In the genomic region with DNA sequence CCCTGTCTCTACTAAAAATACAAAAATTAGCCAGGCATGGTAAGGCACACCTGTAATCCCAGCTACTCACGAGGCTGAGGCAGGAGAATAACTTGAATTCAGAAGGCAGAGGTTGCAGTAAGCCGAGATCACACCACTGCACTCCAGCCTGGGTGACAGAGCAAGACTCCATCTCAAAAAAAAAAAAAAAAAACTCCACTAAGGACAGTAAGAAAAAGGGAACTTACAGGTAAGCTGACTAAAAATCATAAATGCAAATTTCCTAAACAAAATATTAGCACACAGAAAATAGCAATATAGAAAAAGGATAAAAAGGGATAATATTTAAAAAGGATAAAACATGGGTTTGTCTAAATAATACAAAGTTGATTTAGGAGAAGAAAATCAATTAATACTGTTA, we compare ENCODE assay signal across 22 cellular contexts.
"Had no signal": no experiment of that assay in that cellular context is flagged by ENCODE, and none has a peak within 500 bp of the region (broad histone marks: within the 10 kb centered on the region; RNA-seq: fewer than 3 reads in every experiment).

No MANE protein-coding gene starts in this region.

- DNase-seq: IMR-90, Karpas-422, KG1, MG63, NCI-H1092, NCI-H1105 treated with DMSO at 0.1 percent for 48 hours, NCI-H1417 treated with DMSO at 0.1 percent for 48 hours, NCI-H146, NCI-H1694 treated with DMSO at 0.1 percent for 48 hours, NCI-H1930, NCI-H2081, NCI-H2107, NCI-H2227 treated with DMSO at 0.1 percent for 48 hours, NCI-H510A, NCI-H524 treated with DMSO at 0.1 percent for 48 hours, NCI-H69, NCI-H774, PC-3, SHP77, SK-N-SH had no signal

- H3K9me3 ChIP-seq: SK-N-SH had no signal

- FAIRE-seq: HepG2 had no signal

- ATAC-seq: HepG2, Panc1, PC-3 had no signal
